1 cellular context compared by ENCODE assay signal in the genomic region with DNA sequence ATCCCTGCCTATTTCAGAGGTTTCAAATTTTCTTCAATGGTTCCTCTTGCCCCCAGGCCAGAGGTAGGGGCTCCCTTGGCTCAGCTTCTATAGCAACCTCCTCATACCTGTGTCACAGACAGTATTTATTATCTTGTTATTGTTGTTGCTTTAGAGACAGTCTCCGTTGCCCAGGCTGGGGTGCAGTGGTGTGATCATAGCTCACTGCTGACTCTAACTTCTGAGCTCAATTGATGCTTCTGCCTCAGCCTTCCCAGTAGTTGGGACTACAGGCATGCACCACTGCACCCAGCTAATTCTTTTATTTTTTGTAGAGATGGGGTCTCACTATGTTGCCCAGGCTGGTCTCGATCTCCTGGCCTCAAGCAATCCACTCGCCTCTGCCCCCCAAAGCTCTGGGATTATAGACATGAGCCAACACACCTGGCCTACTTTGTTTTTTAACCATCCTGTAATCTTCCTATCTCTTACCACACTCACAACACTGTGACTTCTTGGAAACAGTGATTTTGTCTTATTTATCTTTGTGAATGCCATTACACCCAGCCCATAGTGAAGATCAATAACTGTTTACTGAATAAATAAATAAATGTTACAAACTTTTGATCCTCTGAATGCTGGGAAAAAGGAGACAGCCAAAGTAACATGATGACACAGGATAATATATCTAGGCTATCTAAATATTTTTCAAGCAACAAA.
TF ChIP-seq lines count a peak whose summit lies in the region.

No MANE protein-coding gene starts in this region.

TF ChIP-seq in HepG2, 621 proteins besides CTCF, POLR2A, EP300 and RAD21 (continued from another document and continues in another):
- TF ChIP-seq, protein P1, sequence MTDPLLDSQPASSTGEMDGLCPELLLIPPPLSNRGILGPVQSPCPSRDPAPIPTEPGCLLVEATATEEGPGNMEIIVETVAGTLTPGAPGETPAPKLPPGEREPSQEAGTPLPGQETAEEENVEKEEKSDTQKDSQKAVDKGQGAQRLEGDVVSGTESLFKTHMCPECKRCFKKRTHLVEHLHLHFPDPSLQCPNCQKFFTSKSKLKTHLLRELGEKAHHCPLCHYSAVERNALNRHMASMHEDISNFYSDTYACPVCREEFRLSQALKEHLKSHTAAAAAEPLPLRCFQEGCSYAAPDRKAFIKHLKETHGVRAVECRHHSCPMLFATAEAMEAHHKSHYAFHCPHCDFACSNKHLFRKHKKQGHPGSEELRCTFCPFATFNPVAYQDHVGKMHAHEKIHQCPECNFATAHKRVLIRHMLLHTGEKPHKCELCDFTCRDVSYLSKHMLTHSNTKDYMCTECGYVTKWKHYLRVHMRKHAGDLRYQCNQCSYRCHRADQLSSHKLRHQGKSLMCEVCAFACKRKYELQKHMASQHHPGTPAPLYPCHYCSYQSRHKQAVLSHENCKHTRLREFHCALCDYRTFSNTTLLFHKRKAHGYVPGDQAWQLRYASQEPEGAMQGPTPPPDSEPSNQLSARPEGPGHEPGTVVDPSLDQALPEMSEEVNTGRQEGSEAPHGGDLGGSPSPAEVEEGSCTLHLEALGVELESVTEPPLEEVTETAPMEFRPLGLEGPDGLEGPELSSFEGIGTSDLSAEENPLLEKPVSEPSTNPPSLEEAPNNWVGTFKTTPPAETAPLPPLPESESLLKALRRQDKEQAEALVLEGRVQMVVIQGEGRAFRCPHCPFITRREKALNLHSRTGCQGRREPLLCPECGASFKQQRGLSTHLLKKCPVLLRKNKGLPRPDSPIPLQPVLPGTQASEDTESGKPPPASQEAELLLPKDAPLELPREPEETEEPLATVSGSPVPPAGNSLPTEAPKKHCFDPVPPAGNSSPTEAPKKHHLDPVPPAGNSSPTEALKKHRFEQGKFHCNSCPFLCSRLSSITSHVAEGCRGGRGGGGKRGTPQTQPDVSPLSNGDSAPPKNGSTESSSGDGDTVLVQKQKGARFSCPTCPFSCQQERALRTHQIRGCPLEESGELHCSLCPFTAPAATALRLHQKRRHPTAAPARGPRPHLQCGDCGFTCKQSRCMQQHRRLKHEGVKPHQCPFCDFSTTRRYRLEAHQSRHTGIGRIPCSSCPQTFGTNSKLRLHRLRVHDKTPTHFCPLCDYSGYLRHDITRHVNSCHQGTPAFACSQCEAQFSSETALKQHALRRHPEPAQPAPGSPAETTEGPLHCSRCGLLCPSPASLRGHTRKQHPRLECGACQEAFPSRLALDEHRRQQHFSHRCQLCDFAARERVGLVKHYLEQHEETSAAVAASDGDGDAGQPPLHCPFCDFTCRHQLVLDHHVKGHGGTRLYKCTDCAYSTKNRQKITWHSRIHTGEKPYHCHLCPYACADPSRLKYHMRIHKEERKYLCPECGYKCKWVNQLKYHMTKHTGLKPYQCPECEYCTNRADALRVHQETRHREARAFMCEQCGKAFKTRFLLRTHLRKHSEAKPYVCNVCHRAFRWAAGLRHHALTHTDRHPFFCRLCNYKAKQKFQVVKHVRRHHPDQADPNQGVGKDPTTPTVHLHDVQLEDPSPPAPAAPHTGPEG (CRISPR knock-in tag; IDR thresholded peaks at IDR 0.05), result no peak
- TF ChIP-seq ZNF850 (CRISPR knock-in tag; conservative IDR thresholded peaks at IDR 0.05) (no peak), PTBP1 (IDR thresholded peaks at IDR 0.05; ENCODE audit: low read depth, low read length, poor library complexity, severe bottlenecking) (no peak), GABPB1 (CRISPR knock-in tag; IDR thresholded peaks at IDR 0.05) (no peak), MLLT10 (CRISPR knock-in tag; IDR thresholded peaks at IDR 0.05) (no peak), ERF (CRISPR knock-in tag; IDR thresholded peaks at IDR 0.05) (0 out of 2 replicates have a peak, but pooled peaks have one; percentile 33), HMGA1 (CRISPR knock-in tag; conservative IDR thresholded peaks at IDR 0.05) (no peak), TAF15 (IDR thresholded peaks at IDR 0.05; ENCODE audit: low read depth, low read length, poor library complexity, severe bottlenecking) (no peak), FOSL1 (CRISPR knock-in tag; IDR thresholded peaks at IDR 0.05; ENCODE audit: borderline replicate concordance) (no peak), ZSCAN20 (CRISPR knock-in tag; IDR thresholded peaks at IDR 0.05; ENCODE audit: borderline replicate concordance) (no peak), RCOR2 (CRISPR knock-in tag; IDR thresholded peaks at IDR 0.05) (0 out of 2 replicates have a peak, but pooled peaks have one; percentile 16), ZNF577 (CRISPR knock-in tag; IDR thresholded peaks at IDR 0.05; ENCODE audit: borderline replicate concordance, low read depth) (no peak), MTA3 (CRISPR knock-in tag; IDR thresholded peaks at IDR 0.05) (no peak), TCF7L2 (IDR thresholded peaks at IDR 0.05; ENCODE audit: low read depth, low read length) (no peak), PHF8 (CRISPR knock-in tag; IDR thresholded peaks at IDR 0.05) (no peak), CHD4 (IDR thresholded peaks at IDR 0.05; ENCODE audit: borderline replicate concordance, low read length) (no peak), ZNF484 (CRISPR knock-in tag; IDR thresholded peaks at IDR 0.05; ENCODE audit: borderline replicate concordance, low read depth) (no peak), ARID2 (CRISPR knock-in tag; IDR thresholded peaks at IDR 0.05; ENCODE audit: borderline replicate concordance) (no peak), ZNF678 (CRISPR knock-in tag; IDR thresholded peaks at IDR 0.05) (no peak)
- TF ChIP-seq, protein P2, sequence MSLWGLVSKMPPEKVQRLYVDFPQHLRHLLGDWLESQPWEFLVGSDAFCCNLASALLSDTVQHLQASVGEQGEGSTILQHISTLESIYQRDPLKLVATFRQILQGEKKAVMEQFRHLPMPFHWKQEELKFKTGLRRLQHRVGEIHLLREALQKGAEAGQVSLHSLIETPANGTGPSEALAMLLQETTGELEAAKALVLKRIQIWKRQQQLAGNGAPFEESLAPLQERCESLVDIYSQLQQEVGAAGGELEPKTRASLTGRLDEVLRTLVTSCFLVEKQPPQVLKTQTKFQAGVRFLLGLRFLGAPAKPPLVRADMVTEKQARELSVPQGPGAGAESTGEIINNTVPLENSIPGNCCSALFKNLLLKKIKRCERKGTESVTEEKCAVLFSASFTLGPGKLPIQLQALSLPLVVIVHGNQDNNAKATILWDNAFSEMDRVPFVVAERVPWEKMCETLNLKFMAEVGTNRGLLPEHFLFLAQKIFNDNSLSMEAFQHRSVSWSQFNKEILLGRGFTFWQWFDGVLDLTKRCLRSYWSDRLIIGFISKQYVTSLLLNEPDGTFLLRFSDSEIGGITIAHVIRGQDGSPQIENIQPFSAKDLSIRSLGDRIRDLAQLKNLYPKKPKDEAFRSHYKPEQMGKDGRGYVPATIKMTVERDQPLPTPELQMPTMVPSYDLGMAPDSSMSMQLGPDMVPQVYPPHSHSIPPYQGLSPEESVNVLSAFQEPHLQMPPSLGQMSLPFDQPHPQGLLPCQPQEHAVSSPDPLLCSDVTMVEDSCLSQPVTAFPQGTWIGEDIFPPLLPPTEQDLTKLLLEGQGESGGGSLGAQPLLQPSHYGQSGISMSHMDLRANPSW (CRISPR knock-in tag; IDR thresholded peaks at IDR 0.05; ENCODE audit: borderline replicate concordance), result no peak
- TF ChIP-seq, protein P3, sequence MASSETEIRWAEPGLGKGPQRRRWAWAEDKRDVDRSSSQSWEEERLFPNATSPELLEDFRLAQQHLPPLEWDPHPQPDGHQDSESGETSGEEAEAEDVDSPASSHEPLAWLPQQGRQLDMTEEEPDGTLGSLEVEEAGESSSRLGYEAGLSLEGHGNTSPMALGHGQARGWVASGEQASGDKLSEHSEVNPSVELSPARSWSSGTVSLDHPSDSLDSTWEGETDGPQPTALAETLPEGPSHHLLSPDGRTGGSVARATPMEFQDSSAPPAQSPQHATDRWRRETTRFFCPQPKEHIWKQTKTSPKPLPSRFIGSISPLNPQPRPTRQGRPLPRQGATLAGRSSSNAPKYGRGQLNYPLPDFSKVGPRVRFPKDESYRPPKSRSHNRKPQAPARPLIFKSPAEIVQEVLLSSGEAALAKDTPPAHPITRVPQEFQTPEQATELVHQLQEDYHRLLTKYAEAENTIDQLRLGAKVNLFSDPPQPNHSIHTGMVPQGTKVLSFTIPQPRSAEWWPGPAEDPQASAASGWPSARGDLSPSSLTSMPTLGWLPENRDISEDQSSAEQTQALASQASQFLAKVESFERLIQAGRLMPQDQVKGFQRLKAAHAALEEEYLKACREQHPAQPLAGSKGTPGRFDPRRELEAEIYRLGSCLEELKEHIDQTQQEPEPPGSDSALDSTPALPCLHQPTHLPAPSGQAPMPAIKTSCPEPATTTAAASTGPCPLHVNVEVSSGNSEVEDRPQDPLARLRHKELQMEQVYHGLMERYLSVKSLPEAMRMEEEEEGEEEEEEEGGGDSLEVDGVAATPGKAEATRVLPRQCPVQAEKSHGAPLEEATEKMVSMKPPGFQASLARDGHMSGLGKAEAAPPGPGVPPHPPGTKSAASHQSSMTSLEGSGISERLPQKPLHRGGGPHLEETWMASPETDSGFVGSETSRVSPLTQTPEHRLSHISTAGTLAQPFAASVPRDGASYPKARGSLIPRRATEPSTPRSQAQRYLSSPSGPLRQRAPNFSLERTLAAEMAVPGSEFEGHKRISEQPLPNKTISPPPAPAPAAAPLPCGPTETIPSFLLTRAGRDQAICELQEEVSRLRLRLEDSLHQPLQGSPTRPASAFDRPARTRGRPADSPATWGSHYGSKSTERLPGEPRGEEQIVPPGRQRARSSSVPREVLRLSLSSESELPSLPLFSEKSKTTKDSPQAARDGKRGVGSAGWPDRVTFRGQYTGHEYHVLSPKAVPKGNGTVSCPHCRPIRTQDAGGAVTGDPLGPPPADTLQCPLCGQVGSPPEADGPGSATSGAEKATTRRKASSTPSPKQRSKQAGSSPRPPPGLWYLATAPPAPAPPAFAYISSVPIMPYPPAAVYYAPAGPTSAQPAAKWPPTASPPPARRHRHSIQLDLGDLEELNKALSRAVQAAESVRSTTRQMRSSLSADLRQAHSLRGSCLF (CRISPR knock-in tag; IDR thresholded peaks at IDR 0.05; ENCODE audit: borderline replicate concordance), result no peak
- TF ChIP-seq, protein P4, sequence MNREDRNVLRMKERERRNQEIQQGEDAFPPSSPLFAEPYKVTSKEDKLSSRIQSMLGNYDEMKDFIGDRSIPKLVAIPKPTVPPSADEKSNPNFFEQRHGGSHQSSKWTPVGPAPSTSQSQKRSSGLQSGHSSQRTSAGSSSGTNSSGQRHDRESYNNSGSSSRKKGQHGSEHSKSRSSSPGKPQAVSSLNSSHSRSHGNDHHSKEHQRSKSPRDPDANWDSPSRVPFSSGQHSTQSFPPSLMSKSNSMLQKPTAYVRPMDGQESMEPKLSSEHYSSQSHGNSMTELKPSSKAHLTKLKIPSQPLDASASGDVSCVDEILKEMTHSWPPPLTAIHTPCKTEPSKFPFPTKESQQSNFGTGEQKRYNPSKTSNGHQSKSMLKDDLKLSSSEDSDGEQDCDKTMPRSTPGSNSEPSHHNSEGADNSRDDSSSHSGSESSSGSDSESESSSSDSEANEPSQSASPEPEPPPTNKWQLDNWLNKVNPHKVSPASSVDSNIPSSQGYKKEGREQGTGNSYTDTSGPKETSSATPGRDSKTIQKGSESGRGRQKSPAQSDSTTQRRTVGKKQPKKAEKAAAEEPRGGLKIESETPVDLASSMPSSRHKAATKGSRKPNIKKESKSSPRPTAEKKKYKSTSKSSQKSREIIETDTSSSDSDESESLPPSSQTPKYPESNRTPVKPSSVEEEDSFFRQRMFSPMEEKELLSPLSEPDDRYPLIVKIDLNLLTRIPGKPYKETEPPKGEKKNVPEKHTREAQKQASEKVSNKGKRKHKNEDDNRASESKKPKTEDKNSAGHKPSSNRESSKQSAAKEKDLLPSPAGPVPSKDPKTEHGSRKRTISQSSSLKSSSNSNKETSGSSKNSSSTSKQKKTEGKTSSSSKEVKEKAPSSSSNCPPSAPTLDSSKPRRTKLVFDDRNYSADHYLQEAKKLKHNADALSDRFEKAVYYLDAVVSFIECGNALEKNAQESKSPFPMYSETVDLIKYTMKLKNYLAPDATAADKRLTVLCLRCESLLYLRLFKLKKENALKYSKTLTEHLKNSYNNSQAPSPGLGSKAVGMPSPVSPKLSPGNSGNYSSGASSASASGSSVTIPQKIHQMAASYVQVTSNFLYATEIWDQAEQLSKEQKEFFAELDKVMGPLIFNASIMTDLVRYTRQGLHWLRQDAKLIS (CRISPR knock-in tag; IDR thresholded peaks at IDR 0.05), result no peak
- TF ChIP-seq, protein P5, sequence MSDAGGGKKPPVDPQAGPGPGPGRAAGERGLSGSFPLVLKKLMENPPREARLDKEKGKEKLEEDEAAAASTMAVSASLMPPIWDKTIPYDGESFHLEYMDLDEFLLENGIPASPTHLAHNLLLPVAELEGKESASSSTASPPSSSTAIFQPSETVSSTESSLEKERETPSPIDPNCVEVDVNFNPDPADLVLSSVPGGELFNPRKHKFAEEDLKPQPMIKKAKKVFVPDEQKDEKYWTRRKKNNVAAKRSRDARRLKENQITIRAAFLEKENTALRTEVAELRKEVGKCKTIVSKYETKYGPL (CRISPR knock-in tag; IDR thresholded peaks at IDR 0.05), result no peak
- TF ChIP-seq, protein P6, sequence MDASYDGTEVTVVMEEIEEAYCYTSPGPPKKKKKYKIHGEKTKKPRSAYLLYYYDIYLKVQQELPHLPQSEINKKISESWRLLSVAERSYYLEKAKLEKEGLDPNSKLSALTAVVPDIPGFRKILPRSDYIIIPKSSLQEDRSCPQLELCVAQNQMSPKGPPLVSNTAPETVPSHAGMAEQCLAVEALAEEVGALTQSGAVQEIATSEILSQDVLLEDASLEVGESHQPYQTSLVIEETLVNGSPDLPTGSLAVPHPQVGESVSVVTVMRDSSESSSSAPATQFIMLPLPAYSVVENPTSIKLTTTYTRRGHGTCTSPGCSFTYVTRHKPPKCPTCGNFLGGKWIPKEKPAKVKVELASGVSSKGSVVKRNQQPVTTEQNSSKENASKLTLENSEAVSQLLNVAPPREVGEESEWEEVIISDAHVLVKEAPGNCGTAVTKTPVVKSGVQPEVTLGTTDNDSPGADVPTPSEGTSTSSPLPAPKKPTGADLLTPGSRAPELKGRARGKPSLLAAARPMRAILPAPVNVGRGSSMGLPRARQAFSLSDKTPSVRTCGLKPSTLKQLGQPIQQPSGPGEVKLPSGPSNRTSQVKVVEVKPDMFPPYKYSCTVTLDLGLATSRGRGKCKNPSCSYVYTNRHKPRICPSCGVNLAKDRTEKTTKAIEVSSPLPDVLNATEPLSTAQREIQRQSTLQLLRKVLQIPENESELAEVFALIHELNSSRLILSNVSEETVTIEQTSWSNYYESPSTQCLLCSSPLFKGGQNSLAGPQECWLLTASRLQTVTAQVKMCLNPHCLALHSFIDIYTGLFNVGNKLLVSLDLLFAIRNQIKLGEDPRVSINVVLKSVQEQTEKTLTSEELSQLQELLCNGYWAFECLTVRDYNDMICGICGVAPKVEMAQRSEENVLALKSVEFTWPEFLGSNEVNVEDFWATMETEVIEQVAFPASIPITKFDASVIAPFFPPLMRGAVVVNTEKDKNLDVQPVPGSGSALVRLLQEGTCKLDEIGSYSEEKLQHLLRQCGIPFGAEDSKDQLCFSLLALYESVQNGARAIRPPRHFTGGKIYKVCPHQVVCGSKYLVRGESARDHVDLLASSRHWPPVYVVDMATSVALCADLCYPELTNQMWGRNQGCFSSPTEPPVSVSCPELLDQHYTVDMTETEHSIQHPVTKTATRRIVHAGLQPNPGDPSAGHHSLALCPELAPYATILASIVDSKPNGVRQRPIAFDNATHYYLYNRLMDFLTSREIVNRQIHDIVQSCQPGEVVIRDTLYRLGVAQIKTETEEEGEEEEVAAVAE (CRISPR knock-in tag; IDR thresholded peaks at IDR 0.05; ENCODE audit: borderline replicate concordance), result no peak
- TF ChIP-seq, protein P7, sequence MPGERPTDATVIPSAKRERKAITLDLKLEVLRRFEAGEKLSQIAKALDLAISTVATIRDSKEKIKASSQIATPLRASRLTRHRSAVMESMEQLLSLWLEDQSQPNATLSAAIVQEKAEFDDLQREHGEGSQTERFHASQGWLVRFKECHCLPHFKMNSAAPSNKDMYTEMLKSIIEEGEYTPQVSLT (CRISPR knock-in tag; IDR thresholded peaks at IDR 0.05; ENCODE audit: borderline replicate concordance, low read depth), result no peak
